10 cellular contexts compared by ENCODE assay signal in the genomic region with DNA sequence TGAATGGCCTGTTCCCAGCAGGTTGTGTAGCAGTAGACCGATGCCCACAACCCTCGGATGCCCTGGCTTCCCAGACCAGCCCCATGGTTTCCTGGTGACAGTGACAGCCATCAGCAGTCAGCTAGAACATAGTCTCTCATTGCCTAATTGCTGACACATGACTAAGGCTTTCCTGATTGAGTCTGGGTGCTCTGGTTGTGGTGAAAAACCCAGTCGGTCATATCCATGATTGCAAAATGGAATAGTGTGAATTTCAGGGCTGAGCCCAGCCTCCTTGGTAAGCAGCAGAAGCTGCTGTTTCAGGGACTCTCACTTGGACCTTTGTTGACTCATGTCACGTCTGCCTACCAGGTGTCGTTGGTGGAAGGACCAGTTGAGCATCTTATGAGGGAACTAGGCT. TPM values are rescaled to one million over a fixed set of nuclear protein-coding genes. Genes with fewer than 3 reads are reported as not detected.
A peak's percentile ranks its signal among the peaks of the same experiment; 100 is the strongest.
DNase-seq lines count a peak whose midpoint lies in the region; ATAC-seq and TF ChIP-seq lines count a peak whose summit lies in the region.
"Had no signal": no experiment of that assay in that cellular context is flagged by ENCODE, and none has a peak within 500 bp of the region (broad histone marks: within the 10 kb centered on the region; RNA-seq: fewer than 3 reads in every experiment).

No MANE protein-coding gene starts in this region.

- peak overlapping the region; percentile 46 to 81 (median 62) for H3K27ac ChIP-seq in esophagus squamous epithelium
- H3K27ac ChIP-seq: SJSA1 had no signal

- no peaks in the 10 kb centered on the region for H3K9me3 ChIP-seq in esophagus squamous epithelium
- no peaks in the 10 kb centered on the region for H3K9me3 ChIP-seq in mucosa of descending colon
- H3K9me3 ChIP-seq: SJSA1 had no signal

- peak; percentile 47 for ATAC-seq in mucosa of descending colon

- TF ChIP-seq CTCF in AG10803 (conservative IDR thresholded peaks at IDR 0.05; ENCODE audit: low read length) (no peak), esophagus squamous epithelium (IDR thresholded peaks at IDR 0.05) (no peak), mucosa of descending colon (IDR thresholded peaks at IDR 0.05) (no peak)

- WGBS in esophagus squamous epithelium, 2 donors, result 61 to 67% methylated on average over 2 to 3 of the region's 5 CpGs

- peaks cover 0 to 46% (median 28%) of the 10 kb centered on the region in 3 donors for H3K36me3 ChIP-seq in esophagus squamous epithelium
- H3K36me3 ChIP-seq in mucosa of descending colon (ENCODE audit: low read depth), result no peaks in the 10 kb centered on the region

- H3K4me1 ChIP-seq in esophagus squamous epithelium (peaks cover 8 to 51% (median 11%) of the 10 kb centered on the region in 3 donors), mucosa of descending colon (ENCODE audit: low read depth) (peaks cover 3% of the 10 kb centered on the region)

- intact Hi-C loops in esophagus squamous epithelium (cut with DNase I) (no loop called here), mucosa of descending colon (cut with DNase I, micrococcal nuclease) (no loop called here), posterior cingulate gyrus (cut with DNase I) (no loop called here)

- H3K27me3 ChIP-seq in esophagus squamous epithelium, result no peaks in the 10 kb centered on the region
- H3K27me3 ChIP-seq: SJSA1 had no signal

- DNase-seq in AG10803 (ENCODE audit: low read depth) (peak; percentile 87), NOMO-1 treated with DMSO at 0.1 percent for 48 hours (lab: John Stamatoyannopoulos, UW; ENCODE audit: unreplicated experiment) (peak; percentile 99), esophagus squamous epithelium (lab: John Stamatoyannopoulos, UW) (no peak), mucosa of descending colon (no peak), NAMALWA (ENCODE audit: low spot score) (no peak), posterior cingulate gyrus (no peak), NCI-H82 (lab: John Stamatoyannopoulos, UW) (no peak), cerebellum (ENCODE audit: low spot score) (no peak)
- DNase-seq: NCI-H1105 treated with DMSO at 0.1 percent for 48 hours had no signal

- H3K4me3 ChIP-seq in AG10803 (ENCODE audit: low read length) (no peak overlapping the region), esophagus squamous epithelium (no peak overlapping the region), mucosa of descending colon (no peak overlapping the region)
- H3K4me3 ChIP-seq: SJSA1 had no signal

- TF ChIP-seq POLR2A in esophagus squamous epithelium (IDR thresholded peaks at IDR 0.05), result no peak

RNA-seq across cellular contexts. Expression of a gene that starts 36.6 kb away (rescaled TPM):
- total RNA-seq in esophagus squamous epithelium (100 to 1,000 TPM in 1 of 4 donors, 10 to 100 TPM in 3; 71.0 to 116 (median 81.6) TPM), mucosa of descending colon (100 to 1,000 TPM in 2 of 3 donors, 10 to 100 TPM in 1; 76.4 to 122 (median 118) TPM), cerebellum (37.1 TPM)

RNA-seq across cellular contexts. Expression of a gene that starts 42.9 kb away (rescaled TPM):
- total RNA-seq in esophagus squamous epithelium (10 to 100 TPM; 14.4 to 53.9 (median 20.1) TPM), mucosa of descending colon (100 to 1,000 TPM in 1 of 3 donors, 10 to 100 TPM in 2; 75.6 to 138 (median 88.4) TPM), cerebellum (16.7 TPM)

Comparison
In these comparisons a context has a peak if more than half of its experiments do, and no peak if none do; other contexts are left out.
1. DNase-seq: peak in AG10803 (single experiment) and NOMO-1 treated with DMSO at 0.1 percent for 48 hours (single experiment); none in esophagus squamous epithelium (single experiment), mucosa of descending colon (0 of 3), NAMALWA (single experiment), posterior cingulate gyrus (0 of 10), NCI-H82 (single experiment) and cerebellum (single experiment).